ENCODE assay signal across 29 cellular contexts in the genomic region with DNA sequence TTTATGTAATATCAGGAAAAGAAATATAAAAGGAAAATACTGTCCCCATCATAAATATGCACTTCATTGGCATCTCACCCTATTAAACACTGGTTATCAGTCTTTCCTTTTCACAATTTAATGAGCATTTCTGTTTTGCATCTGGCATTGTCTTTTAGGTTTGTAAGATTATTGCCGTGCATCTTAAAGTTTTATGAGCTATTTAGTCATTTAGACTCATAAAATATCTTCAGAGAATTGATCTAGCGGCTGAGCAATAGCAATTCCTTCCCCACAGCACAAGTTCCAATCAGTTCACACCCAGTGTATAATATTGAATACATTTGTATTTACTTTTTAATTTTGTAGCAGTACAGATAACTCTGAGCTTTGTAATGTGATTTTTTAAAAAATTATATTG.
"Had no signal": no experiment of that assay in that cellular context is flagged by ENCODE, and none has a peak within 500 bp of the region (broad histone marks: within the 10 kb centered on the region; RNA-seq: fewer than 3 reads in every experiment).

No MANE protein-coding gene starts in this region.

- H3K27ac Mint-ChIP-seq: activated B cell treated with CpG ODN at 0.5 μM for 24 hours; activated CD8-positive, alpha-beta T cell treated with anti-CD3 and anti-CD28 coated beads for 36 hours; activated naive CD8-positive, alpha-beta T cell; activated T-helper 17 cell treated with anti-CD3 and anti-CD28 coated beads, Interleukin-2, amount 50 U/mL, for 72 hours; T-cell; T-helper 1 cell treated with Interleukin-12 subunit alpha and Interleukin-12 subunit beta and Interleukin-4 antibody, amounts not matched to agents 30 μg/mL and 1 μg/mL, for 36 hours; T-helper 2 cell treated with Interferon-gamma antibody and Interleukin-4, amounts not matched to agents 5 μg/mL and 100 μg/mL, for 36 hours had no signal

- DNase-seq: activated B cell treated with CpG ODN at 0.5 μM for 24 hours; activated CD4-positive, alpha-beta T cell treated with anti-CD3 and anti-CD28 coated beads for 48 hours; activated CD4-positive, alpha-beta T cell treated with anti-CD3 and anti-CD28 coated beads, Interleukin-2, amount 50 U/mL, for 1 hour; activated CD4-positive, alpha-beta T cell treated with anti-CD3 and anti-CD28 coated beads, Interleukin-2, amount 50 U/mL, for 48 hours; activated CD8-positive, alpha-beta memory T cell treated with anti-CD3 and anti-CD28 coated beads for 24 hours; activated CD8-positive, alpha-beta T cell treated with anti-CD3 and anti-CD28 coated beads for 36 hours; activated effector memory CD4-positive, alpha-beta T cell treated with Interleukin-2 at 50 U/mL for 16 hours; activated gamma-delta T cell treated with Interleukin-2 at 50 U/mL for 16 hours; activated naive CD4-positive, alpha-beta T cell treated with anti-CD3 and anti-CD28 coated beads, Interleukin-2, amount 50 U/mL, for 16 hours; activated naive CD4-positive, alpha-beta T cell treated with Interleukin-2 at 50 U/mL for 16 hours; activated T-cell treated with anti-CD3 and anti-CD28 coated beads, Interleukin-2, amount 50 U/mL, for 4 hours; amniotic stem cell; anterior cingulate cortex; brain microvascular endothelial cell; colonic mucosa; effector CD8-positive, alpha-beta T cell; esophagus squamous epithelium; foreskin fibroblast; head of caudate nucleus; T-cell; T1000; WERI-Rb-1 had no signal

- H3K4me3 Mint-ChIP-seq: activated B cell treated with CpG ODN at 0.5 μM for 24 hours; activated CD8-positive, alpha-beta T cell treated with anti-CD3 and anti-CD28 coated beads for 36 hours; activated naive CD8-positive, alpha-beta T cell; activated T-cell treated with anti-CD3 and anti-CD28 coated beads, Interleukin-2, amount 50 U/mL, for 4 hours; activated T-helper 17 cell treated with anti-CD3 and anti-CD28 coated beads, Interleukin-2, amount 50 U/mL, for 72 hours; central memory CD8-positive, alpha-beta T cell; T-cell; T-helper 1 cell treated with Interleukin-12 subunit alpha and Interleukin-12 subunit beta and Interleukin-4 antibody, amounts not matched to agents 30 μg/mL and 1 μg/mL, for 36 hours; T-helper 2 cell treated with Interferon-gamma antibody and Interleukin-4, amounts not matched to agents 5 μg/mL and 100 μg/mL, for 36 hours had no signal

- H3K27me3 ChIP-seq: brain microvascular endothelial cell, colonic mucosa, esophagus squamous epithelium had no signal

- H3K4me3 ChIP-seq: colonic mucosa, esophagus squamous epithelium had no signal

- H3K4me1 Mint-ChIP-seq: activated B cell treated with CpG ODN at 0.5 μM for 24 hours; activated T-helper 17 cell treated with anti-CD3 and anti-CD28 coated beads, Interleukin-2, amount 50 U/mL, for 72 hours; central memory CD8-positive, alpha-beta T cell had no signal

- H3K27me3 Mint-ChIP-seq: activated B cell treated with CpG ODN at 0.5 μM for 24 hours; activated CD8-positive, alpha-beta T cell treated with anti-CD3 and anti-CD28 coated beads for 36 hours; activated naive CD8-positive, alpha-beta T cell; activated T-helper 17 cell treated with anti-CD3 and anti-CD28 coated beads, Interleukin-2, amount 50 U/mL, for 72 hours; central memory CD8-positive, alpha-beta T cell; T-cell had no signal

- H3K36me3 ChIP-seq: brain microvascular endothelial cell, colonic mucosa, esophagus squamous epithelium, WERI-Rb-1 had no signal

- H3K9me3 Mint-ChIP-seq: activated T-helper 17 cell treated with anti-CD3 and anti-CD28 coated beads, Interleukin-2, amount 50 U/mL, for 72 hours had no signal

- H3K27ac ChIP-seq: brain microvascular endothelial cell, colonic mucosa, epithelial cell of prostate, esophagus squamous epithelium, WERI-Rb-1 had no signal

- ATAC-seq: activated CD4-positive, CD25-positive, alpha-beta regulatory T cell treated with anti-CD3 and anti-CD28 coated beads, Interleukin-2, amount 50 U/mL, for 24 hours; activated CD8-positive, alpha-beta T cell treated with anti-CD3 and anti-CD28 coated beads for 36 hours; activated T-cell treated with anti-CD3 and anti-CD28 coated beads, Interleukin-2, amount 50 U/mL, for 4 hours; activated T-helper 17 cell treated with anti-CD3 and anti-CD28 coated beads, Interleukin-2, amount 50 U/mL, for 72 hours; T-cell had no signal

- H3K9me3 ChIP-seq: colonic mucosa, esophagus squamous epithelium had no signal

- H3K4me1 ChIP-seq: colonic mucosa, esophagus squamous epithelium had no signal
